8 cellular contexts compared by ENCODE assay signal in genomic region chr4:109294006-109294405, GRCh38. TPM values are rescaled to one million over a fixed set of nuclear protein-coding genes. Genes with fewer than 3 reads are reported as not detected.
DNase-seq lines count a peak whose midpoint lies in the region; ATAC-seq, FAIRE-seq and TF ChIP-seq lines count a peak whose summit lies in the region.

No MANE protein-coding gene starts in this region.

- H3K4me2 ChIP-seq in K562 (ENCODE audit: insufficient read depth, low read length) = no peak overlapping the region

- peak overlapping the region; percentile 28; the same call in 1 of the 2 replicates for H2AFZ ChIP-seq in K562 (ENCODE audit: low read depth, low read length)

- H3K27ac ChIP-seq in K562 (ENCODE audit: extremely low read depth, low read depth, low read length) = no peak overlapping the region

- H3K4me1 ChIP-seq in K562 (replicated peaks in 1 of 2; ENCODE audit: control insufficient read depth in 2 of 2, insufficient read depth in 2 of 2, low read length in 2 of 2) = peaks cover 0 to 6% of the 10 kb centered on the region in 2 experiments; a peak in 3 of 5 replicates

- CTCF ChIA-PET in K562 (lab: Yijun Ruan, JAX; ENCODE audit: low intra/inter-chr PET ratio) = interaction anchor here (1.5 kb wide), 1 partner anchor 459 kb away, joined by 6 read pairs; no protein-coding TSS in a partner anchor

- no peaks in the 10 kb centered on the region for H3K9me3 ChIP-seq in K562 (replicated peaks; ENCODE audit: control insufficient read depth, insufficient read depth, low read depth, low read length)

- no peaks in the 10 kb centered on the region for H3K9me3 Mint-ChIP-seq in natural killer cell
- no peaks in the 10 kb centered on the region for H3K9me3 Mint-ChIP-seq in natural killer cell treated with Interleukin-12 subunit alpha and Interleukin-12 subunit beta and Interleukin-15 and Interleukin-18, amount 100 ng/mL, for 72 hours
- no peaks in the 10 kb centered on the region for H3K9me3 Mint-ChIP-seq in stimulated activated effector memory CD8-positive, alpha-beta T cell treated with anti-CD3 and anti-CD28 coated beads, Interleukin-12 subunit alpha, Interleukin-12 subunit beta, amount 100 ng/mL, for 72 hours

- H3K27me3 Mint-ChIP-seq in natural killer cell (ENCODE audit: low read depth in 2 of 2) = peaks cover 2 to 59% of the 10 kb centered on the region in 2 donors
- H3K27me3 Mint-ChIP-seq in natural killer cell treated with Interleukin-12 subunit alpha and Interleukin-12 subunit beta and Interleukin-15 and Interleukin-18, amount 100 ng/mL, for 72 hours = peaks cover 11 to 22% of the 10 kb centered on the region in 2 donors

- intact Hi-C loops in natural killer cell (cut with micrococcal nuclease) (no loop called here), K562 (cut with micrococcal nuclease) (loop anchor here (1.0 to 10.0 kb wide), 6 partner anchors 122 to 609 kb away; no protein-coding TSS in a partner anchor)

- POLR2A ChIA-PET in K562 (lab: Yijun Ruan, JAX) = interaction anchor here (1.6 kb wide), 1 partner anchor 12 kb away, joined by 6 read pairs; no protein-coding TSS in a partner anchor

- H3K27ac Mint-ChIP-seq in natural killer cell = no peak overlapping the region
- no peak overlapping the region for H3K27ac Mint-ChIP-seq in natural killer cell treated with Interleukin-12 subunit alpha and Interleukin-12 subunit beta and Interleukin-15 and Interleukin-18, amount 100 ng/mL, for 72 hours
- H3K27ac Mint-ChIP-seq in stimulated activated effector memory CD8-positive, alpha-beta T cell treated with anti-CD3 and anti-CD28 coated beads, Interleukin-12 subunit alpha, Interleukin-12 subunit beta, amount 100 ng/mL, for 72 hours = no peak overlapping the region

- TF ChIP-seq CTCF in natural killer cell (IDR thresholded peaks at IDR 0.05) (peak; percentile 18), K562 (IDR thresholded peaks at IDR 0.05 in 2 of 3, conservative IDR thresholded peaks at IDR 0.05 in 1 of 3; ENCODE audit: insufficient read depth in 2 of 3, low read depth in 1 of 3, low read length in 3 of 3) (peak; percentile 74 to 89 (median 78))

- no peaks in the 10 kb centered on the region for H3K27me3 ChIP-seq in K562 (ENCODE audit: control insufficient read depth in 2 of 2, insufficient read depth in 2 of 2, low read length in 2 of 2)

- H3K9ac ChIP-seq in K562 (ENCODE audit: insufficient read depth in 1 of 2, low read depth in 2 of 2, low read length in 2 of 2) = no peak overlapping the region

- no peak for DNase-seq in natural killer cell
- no peak for DNase-seq in natural killer cell treated with Interleukin-12 subunit alpha and Interleukin-12 subunit beta and Interleukin-15 and Interleukin-18, amount 100 ng/mL, for 72 hours (ENCODE audit: low spot score)
- peak; percentile 26 for DNase-seq in HCEC 1CT
- DNase-seq in Kasumi-1 (lab: John Stamatoyannopoulos, UW) = peak; percentile 67 to 74
- peak; percentile 42 to 71 (median 50) for DNase-seq in K562 (ENCODE audit: extremely low read depth in 1 of 4, low spot score in 3 of 4)
- DNase-seq in stimulated activated effector memory CD8-positive, alpha-beta T cell treated with anti-CD3 and anti-CD28 coated beads, Interleukin-12 subunit alpha, Interleukin-12 subunit beta, amount 100 ng/mL, for 72 hours (ENCODE audit: low spot score in 2 of 2) = no peak
- DNase-seq in nucleus accumbens (lab: John Stamatoyannopoulos, UW) = no peak
- DNase-seq in HuH-7 (ENCODE audit: low spot score) = no peak

- in situ Hi-C loops in K562 (cut with MboI) = no loop called here

- no peak for TF ChIP-seq EP300 in K562 (IDR thresholded peaks at IDR 0.05; ENCODE audit: low read length)

- H3K4me3 ChIP-seq in K562 = no peak overlapping the region

- WGBS in K562 (ENCODE audit: insufficient coverage, low coverage, missing lambda C conversion rate) = 13% methylated on average over 1 of the region's 1 CpG

- H3K4me3 Mint-ChIP-seq in natural killer cell = no peak overlapping the region
- no peak overlapping the region for H3K4me3 Mint-ChIP-seq in natural killer cell treated with Interleukin-12 subunit alpha and Interleukin-12 subunit beta and Interleukin-15 and Interleukin-18, amount 100 ng/mL, for 72 hours
- no peak overlapping the region for H3K4me3 Mint-ChIP-seq in stimulated activated effector memory CD8-positive, alpha-beta T cell treated with anti-CD3 and anti-CD28 coated beads, Interleukin-12 subunit alpha, Interleukin-12 subunit beta, amount 100 ng/mL, for 72 hours

- FAIRE-seq in K562 (lab: Jason Lieb, UNC) = peak; percentile 89

- H3K9me1 ChIP-seq in K562 (ENCODE audit: control insufficient read depth, insufficient read depth, low read length) = no peaks in the 10 kb centered on the region

- no peaks in the 10 kb centered on the region for H3K36me3 Mint-ChIP-seq in natural killer cell
- H3K36me3 Mint-ChIP-seq in natural killer cell treated with Interleukin-12 subunit alpha and Interleukin-12 subunit beta and Interleukin-15 and Interleukin-18, amount 100 ng/mL, for 72 hours = no peaks in the 10 kb centered on the region
- H3K36me3 Mint-ChIP-seq in stimulated activated effector memory CD8-positive, alpha-beta T cell treated with anti-CD3 and anti-CD28 coated beads, Interleukin-12 subunit alpha, Interleukin-12 subunit beta, amount 100 ng/mL, for 72 hours = no peaks in the 10 kb centered on the region

- ATAC-seq in natural killer cell (peak in 2 of 3 donors; percentile 40 to 49), K562 (peak; percentile 90)
- ATAC-seq in natural killer cell treated with Interleukin-12 subunit alpha and Interleukin-12 subunit beta and Interleukin-15 and Interleukin-18, amount 100 ng/mL, for 72 hours = no peak
- peak; percentile 70 for ATAC-seq in stimulated activated effector memory CD8-positive, alpha-beta T cell treated with anti-CD3 and anti-CD28 coated beads, Interleukin-12 subunit alpha, Interleukin-12 subunit beta, amount 100 ng/mL, for 72 hours

- H4K20me1 ChIP-seq in K562 (replicated peaks; ENCODE audit: control insufficient read depth, insufficient read depth, low read length) = no peaks in the 10 kb centered on the region

- BruUV-seq in K562 (replicated peaks; lab: Mats Ljungman, UMichigan) = no TSS peak

- no peak for TF ChIP-seq POLR2A in K562 (conservative IDR thresholded peaks at IDR 0.05)

- no peaks in the 10 kb centered on the region for H3K4me1 Mint-ChIP-seq in natural killer cell
- no peaks in the 10 kb centered on the region for H3K4me1 Mint-ChIP-seq in natural killer cell treated with Interleukin-12 subunit alpha and Interleukin-12 subunit beta and Interleukin-15 and Interleukin-18, amount 100 ng/mL, for 72 hours (ENCODE audit: low read depth in 2 of 2)
- no peaks in the 10 kb centered on the region for H3K4me1 Mint-ChIP-seq in stimulated activated effector memory CD8-positive, alpha-beta T cell treated with anti-CD3 and anti-CD28 coated beads, Interleukin-12 subunit alpha, Interleukin-12 subunit beta, amount 100 ng/mL, for 72 hours

- peak; percentile 69 to 84 for TF ChIP-seq RAD21 in K562 (CRISPR knock-in tag; conservative IDR thresholded peaks at IDR 0.05 in 1 of 2, IDR thresholded peaks at IDR 0.05 in 1 of 2)

- H3K79me2 ChIP-seq in K562 (ENCODE audit: control insufficient read depth, insufficient read depth, low read length) = no peaks in the 10 kb centered on the region

- no peaks in the 10 kb centered on the region for H3K36me3 ChIP-seq in K562 (ENCODE audit: control insufficient read depth, insufficient read depth, low read length)

TF ChIP-seq in K562, 482 proteins besides CTCF, POLR2A, EP300 and RAD21 (continues in another document):
- TF ChIP-seq CREBBP (IDR thresholded peaks at IDR 0.05; ENCODE audit: low read depth, low read length) (no peak), RHOXF2B (CRISPR knock-in tag; conservative IDR thresholded peaks at IDR 0.05) (no peak), YY1 (IDR thresholded peaks at IDR 0.05; ENCODE audit: borderline replicate concordance in 1 of 3, control insufficient read depth in 1 of 3, extremely low read depth in 1 of 3, insufficient read depth in 3 of 3, insufficient read length in 1 of 3, insufficient replicate concordance in 2 of 3, low read depth in 1 of 3, low read length in 2 of 3) (peak in 2 of 3 experiments; percentile 19 to 57), SMC3 (conservative IDR thresholded peaks at IDR 0.05; ENCODE audit: insufficient read depth, low read depth, low read length) (peak; percentile 71), XRCC3 (IDR thresholded peaks at IDR 0.05) (no peak), ZNF143 (CRISPR knock-in tag; IDR thresholded peaks at IDR 0.05) (no peak), CC2D1A (IDR thresholded peaks at IDR 0.05) (peak; percentile 53)

RNA-seq across cellular contexts. Expression of gene COL25A1, which starts 8.5 kb away (rescaled TPM):
- total RNA-seq in natural killer cell (under 1 TPM in 1 of 3 donors, not detected in 2; 0.08 TPM), K562 (2014; rRNA removed) (0.20 and 0.27 TPM in 2 replicates), K562 (2014; rRNA removed; fragmentation: Illumina TruSeq; extraction: Trizol) (0.48 and 0.51 TPM in 2 replicates), K562 (2015; rRNA removed; fragmentation: Illumina TruSeq; extraction: Trizol) (0.23 and 0.43 TPM in 2 replicates), K562 (2021) (0.40 and 0.58 TPM in 2 replicates)
- total RNA-seq in natural killer cell treated with Interleukin-12 subunit alpha and Interleukin-12 subunit beta and Interleukin-15 and Interleukin-18, amount 100 ng/mL, for 72 hours = not detected
- 0.07 and 0.42 TPM in 2 replicates for total RNA-seq in K562 (2011; cell fraction: chromatin; rRNA removed; ENCODE audit: low replicate concordance)
- 0.13 TPM in 1 of 2 replicates, not detected in the other for total RNA-seq in K562 (2011; cell fraction: nucleolus; rRNA removed)
- 0.22 TPM in 1 of 2 replicates, not detected in the other for total RNA-seq in K562 (2011; cell fraction: nucleoplasm; rRNA removed)
- polyA plus RNA-seq in K562 (2011; rRNA removed) (0.03 and 0.09 TPM in 2 replicates), K562 (2014; fragmentation: Illumina TruSeq; extraction: Trizol) (0.29 and 0.62 TPM in 2 replicates), K562 (2014; fragmentation: Nextera tagmentation; extraction: Ambion mirVana) (under 1 TPM; 0.07 to 0.17 TPM), K562 (2014; rRNA removed) (0.07 and 0.15 TPM in 2 replicates)
- 0.03 TPM in 1 of 2 replicates, not detected in the other for polyA plus RNA-seq in K562 (2011; cell fraction: cytosol; rRNA removed)
- polyA plus RNA-seq in K562 (2011; cell fraction: nucleus; rRNA removed) = 0.07 and 0.20 TPM in 2 replicates
- polyA plus RNA-seq in K562 (2012) = 0.22 and 0.47 TPM in 2 replicates
- polyA minus RNA-seq in K562 (2011; rRNA and poly(A)+ RNA removed) = 0.04 and 0.21 TPM in 2 replicates
- polyA minus RNA-seq in K562 (2011; cell fraction: cytosol; rRNA and poly(A)+ RNA removed) = 0.19 and 0.46 TPM in 2 replicates
- polyA minus RNA-seq in K562 (2011; cell fraction: nucleus; rRNA and poly(A)+ RNA removed) = 0.13 and 0.56 TPM in 2 replicates

Comparison
In these comparisons a context has a peak if more than half of its experiments do, and no peak if none do; other contexts are left out.
1. ATAC-seq: peak in natural killer cell (2 of 3), K562 (single experiment) and stimulated activated effector memory CD8-positive, alpha-beta T cell treated with anti-CD3 and anti-CD28 coated beads, Interleukin-12 subunit alpha, Interleukin-12 subunit beta, amount 100 ng/mL, for 72 hours (single experiment); none in natural killer cell treated with Interleukin-12 subunit alpha and Interleukin-12 subunit beta and Interleukin-15 and Interleukin-18, amount 100 ng/mL, for 72 hours (0 of 2).
2. DNase-seq: peak in HCEC 1CT (single experiment), Kasumi-1 (2 of 2) and K562 (4 of 4); none in natural killer cell (single experiment), natural killer cell treated with Interleukin-12 subunit alpha and Interleukin-12 subunit beta and Interleukin-15 and Interleukin-18, amount 100 ng/mL, for 72 hours (single experiment), stimulated activated effector memory CD8-positive, alpha-beta T cell treated with anti-CD3 and anti-CD28 coated beads, Interleukin-12 subunit alpha, Interleukin-12 subunit beta, amount 100 ng/mL, for 72 hours (0 of 2), nucleus accumbens (0 of 56) and HuH-7 (single experiment).